In genomic region chr6:105892577-105893262, GRCh38 we compare ENCODE assay signal across 1 cellular context.
TF ChIP-seq lines count a peak whose summit lies in the region.

No MANE protein-coding gene starts in this region.

TF ChIP-seq in K562, 482 proteins besides CTCF, POLR2A, EP300 and RAD21 (continued from another document and continues in another):
- TF ChIP-seq MAFK (IDR thresholded peaks at IDR 0.05; ENCODE audit: low read length) (peak; percentile 95), HMBOX1 (IDR thresholded peaks at IDR 0.05) (peak; percentile 18; the same call in 1 of the 2 replicates), RBBP5 (IDR thresholded peaks at IDR 0.05; ENCODE audit: borderline replicate concordance, insufficient read depth, low read length, poor library complexity, severe bottlenecking) (no peak), LEF1 (IDR thresholded peaks at IDR 0.05) (no peak; the same call in 1 of the 2 replicates), ZNF592 (IDR thresholded peaks at IDR 0.05) (no peak), JUNB (CRISPR knock-in tag; conservative IDR thresholded peaks at IDR 0.05) (peak; percentile 86), CBX3 (IDR thresholded peaks at IDR 0.05; ENCODE audit: borderline replicate concordance in 1 of 2, low read length in 2 of 2) (no peak; a peak in 1 of 3 replicates), FOXA3 (CRISPR knock-in tag; conservative IDR thresholded peaks at IDR 0.05 in 1 of 2, IDR thresholded peaks at IDR 0.05 in 1 of 2) (peak; percentile 76 to 77; a peak in 3 of 4 replicates), NR2C2 (CRISPR knock-in tag; IDR thresholded peaks at IDR 0.05) (no peak), NR2C2 (tag; IDR thresholded peaks at IDR 0.05) (peak; percentile 55; the same call in 1 of the 2 replicates), ZNF277 (CRISPR knock-in tag; IDR thresholded peaks at IDR 0.05; ENCODE audit: borderline replicate concordance) (no peak), ZBTB9 (CRISPR knock-in tag; IDR thresholded peaks at IDR 0.05) (peak; percentile 97), KLF16 (IDR thresholded peaks at IDR 0.05) (no peak), ATF3 (IDR thresholded peaks at IDR 0.05) (peak; percentile 96), ATF3 (CRISPR knock-in tag; conservative IDR thresholded peaks at IDR 0.05) (no peak), ZBTB2 (IDR thresholded peaks at IDR 0.05) (no peak), L3MBTL2 (IDR thresholded peaks at IDR 0.05) (no peak; the same call in 1 of the 2 replicates), ZNF232 (CRISPR knock-in tag; IDR thresholded peaks at IDR 0.05) (no peak), ZNF717 (CRISPR knock-in tag; IDR thresholded peaks at IDR 0.05) (no peak), NFIC (IDR thresholded peaks at IDR 0.05) (no peak), NCOR1 (IDR thresholded peaks at IDR 0.05) (0 out of 2 replicates have a peak, but pooled peaks have one; percentile 23), MITF (IDR thresholded peaks at IDR 0.05) (no peak), FOXJ3 (CRISPR knock-in tag; IDR thresholded peaks at IDR 0.05) (no peak), CEBPG (CRISPR knock-in tag; IDR thresholded peaks at IDR 0.05) (no peak), CEBPG (tag; conservative IDR thresholded peaks at IDR 0.05 in 1 of 2, IDR thresholded peaks at IDR 0.05 in 1 of 2) (no peak), ZNF644 (tag; IDR thresholded peaks at IDR 0.05; ENCODE audit: low read depth) (no peak; the same call in 1 of the 2 replicates), U2AF2 (optimal IDR thresholded peaks at IDR 0.05; ENCODE audit: low read depth, low read length) (no peak), FUS (optimal IDR thresholded peaks at IDR 0.05; ENCODE audit: low read depth, low read length) (no peak), MAZ (CRISPR knock-in tag; conservative IDR thresholded peaks at IDR 0.05 in 1 of 2, IDR thresholded peaks at IDR 0.05 in 1 of 2) (peak in 1 of 2 experiments; percentile 73; a peak in 2 of 4 replicates), ZNF121 (CRISPR knock-in tag; conservative IDR thresholded peaks at IDR 0.05) (no peak), GABPB2 (CRISPR knock-in tag; conservative IDR thresholded peaks at IDR 0.05) (no peak), ZNF778 (CRISPR knock-in tag; IDR thresholded peaks at IDR 0.05) (no peak), ZNF239 (CRISPR knock-in tag; IDR thresholded peaks at IDR 0.05) (no peak), NR4A1 (CRISPR knock-in tag; IDR thresholded peaks at IDR 0.05) (no peak), NR4A1 (tag; IDR thresholded peaks at IDR 0.05) (no peak), SRSF1 (IDR thresholded peaks at IDR 0.05; ENCODE audit: low read depth, low read length) (no peak), GTF2F1 (IDR thresholded peaks at IDR 0.05; ENCODE audit: low read depth, low read length) (no peak), TEAD4 (IDR thresholded peaks at IDR 0.05; ENCODE audit: low read length) (peak; percentile 59; the same call in 1 of the 2 replicates), TEAD4 (CRISPR knock-in tag; IDR thresholded peaks at IDR 0.05; ENCODE audit: borderline replicate concordance) (no peak), ATF7 (IDR thresholded peaks at IDR 0.05) (peak; percentile 70; the same call in 1 of the 2 replicates), SP1 (CRISPR knock-in tag; IDR thresholded peaks at IDR 0.05) (0 out of 2 replicates have a peak, but pooled peaks have one; percentile 19), HLTF (IDR thresholded peaks at IDR 0.05) (no peak), CBFA2T3 (IDR thresholded peaks at IDR 0.05) (peak; percentile 35; the same call in 1 of the 2 replicates), HIVEP1 (CRISPR knock-in tag; IDR thresholded peaks at IDR 0.05) (no peak), U2AF1 (optimal IDR thresholded peaks at IDR 0.05; ENCODE audit: low read depth, low read length) (no peak), MAFG (tag; conservative IDR thresholded peaks at IDR 0.05) (peak; percentile 94), CAMTA2 (CRISPR knock-in tag; conservative IDR thresholded peaks at IDR 0.05) (no peak), CEBPB (tag; IDR thresholded peaks at IDR 0.05) (0 out of 2 replicates have a peak, but pooled peaks have one; percentile 12), DPF2 (IDR thresholded peaks at IDR 0.05) (peak; percentile 77), RBM39 (optimal IDR thresholded peaks at IDR 0.05; ENCODE audit: low read depth, low read length) (no peak), ZNF316 (IDR thresholded peaks at IDR 0.05) (peak; percentile 98), SMARCC2 (IDR thresholded peaks at IDR 0.05; ENCODE audit: low read depth) (peak; percentile 73; the same call in 1 of the 2 replicates), HDAC1 (IDR thresholded peaks at IDR 0.05) (no peak), ILF3 (IDR thresholded peaks at IDR 0.05; ENCODE audit: borderline replicate concordance) (no peak), HEY1 (CRISPR knock-in tag; IDR thresholded peaks at IDR 0.05; ENCODE audit: borderline replicate concordance) (no peak), KDM4B (IDR thresholded peaks at IDR 0.05; ENCODE audit: borderline replicate concordance in 2 of 2, low read depth in 1 of 2) (no peak), JUN (IDR thresholded peaks at IDR 0.05; ENCODE audit: borderline replicate concordance, low read depth, low read length) (peak; percentile 84), JUN (CRISPR knock-in tag; IDR thresholded peaks at IDR 0.05; ENCODE audit: borderline replicate concordance) (no peak), ASH1L (IDR thresholded peaks at IDR 0.05; ENCODE audit: borderline replicate concordance, low read depth, partially characterized antibody) (no peak), TCF15 (CRISPR knock-in tag; IDR thresholded peaks at IDR 0.05) (no peak), ZNF282 (CRISPR knock-in tag; IDR thresholded peaks at IDR 0.05) (no peak), BACH1 (tag; IDR thresholded peaks at IDR 0.05) (peak; percentile 39; the same call in 1 of the 2 replicates), ZNF79 (CRISPR knock-in tag; IDR thresholded peaks at IDR 0.05; ENCODE audit: low read depth) (no peak), PCBP1 (IDR thresholded peaks at IDR 0.05; ENCODE audit: low read depth, low read length, poor library complexity, severe bottlenecking) (no peak), ZBTB7A (IDR thresholded peaks at IDR 0.05; ENCODE audit: borderline replicate concordance, control insufficient read depth, low read depth, low read length) (peak; percentile 37; the same call in 1 of the 2 replicates), KDM5B (IDR thresholded peaks at IDR 0.05; ENCODE audit: insufficient replicate concordance, low read depth, low read length) (no peak), POLR2G (IDR thresholded peaks at IDR 0.05; ENCODE audit: low read depth, low read length) (no peak), HDAC2 (IDR thresholded peaks at IDR 0.05) (no peak; the same call in 1 of the 2 replicates), SIRT6 (IDR thresholded peaks at IDR 0.05; ENCODE audit: low read depth, low read length) (no peak), CBX8 (IDR thresholded peaks at IDR 0.05; ENCODE audit: borderline replicate concordance, extremely low read depth, low read depth, low read length, poor library complexity, severe bottlenecking) (no peak), KAT8 (IDR thresholded peaks at IDR 0.05; ENCODE audit: low read depth) (no peak), E2F4 (CRISPR knock-in tag; IDR thresholded peaks at IDR 0.05; ENCODE audit: low read depth) (no peak)
